ENCODE assay signal across 2 cellular contexts in the genomic region with DNA sequence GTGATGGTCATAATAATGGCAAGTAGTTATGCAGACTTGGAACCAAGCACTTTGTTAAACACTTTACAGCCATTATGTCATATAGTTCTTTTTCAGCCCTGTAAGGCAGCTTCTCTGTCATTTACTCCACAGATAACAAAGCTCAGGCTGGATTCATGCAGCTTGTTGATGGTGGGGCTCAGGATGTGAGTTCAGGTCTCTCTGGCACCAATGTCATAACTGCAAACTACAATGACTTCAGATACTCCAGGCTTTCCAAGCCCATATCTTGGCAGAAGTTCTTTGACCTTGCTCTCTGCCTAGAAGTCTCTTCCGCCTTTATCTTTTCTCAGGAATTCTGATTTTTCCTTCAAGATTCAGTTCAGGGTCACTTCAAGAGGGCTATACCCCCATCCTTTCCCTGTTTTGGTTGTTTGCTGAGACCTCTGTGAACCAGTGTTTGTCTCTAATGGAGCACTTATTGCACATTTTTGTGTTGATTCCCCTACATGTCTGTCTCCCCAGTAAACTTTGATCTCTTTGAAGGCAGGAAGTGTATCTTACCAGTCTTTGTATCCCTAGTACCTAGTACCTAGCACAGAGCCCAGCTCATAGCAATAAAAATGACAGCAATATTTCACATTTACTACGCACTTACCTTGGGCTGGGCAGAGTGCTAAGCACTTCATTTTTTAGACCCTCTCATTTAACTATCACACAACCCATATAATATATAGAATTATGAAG.
TF ChIP-seq lines count a peak whose summit lies in the region.

No MANE protein-coding gene starts in this region.

TF ChIP-seq in HepG2, 621 proteins besides CTCF, POLR2A, EP300 and RAD21 (continues in another document):
- TF ChIP-seq, protein P1, sequence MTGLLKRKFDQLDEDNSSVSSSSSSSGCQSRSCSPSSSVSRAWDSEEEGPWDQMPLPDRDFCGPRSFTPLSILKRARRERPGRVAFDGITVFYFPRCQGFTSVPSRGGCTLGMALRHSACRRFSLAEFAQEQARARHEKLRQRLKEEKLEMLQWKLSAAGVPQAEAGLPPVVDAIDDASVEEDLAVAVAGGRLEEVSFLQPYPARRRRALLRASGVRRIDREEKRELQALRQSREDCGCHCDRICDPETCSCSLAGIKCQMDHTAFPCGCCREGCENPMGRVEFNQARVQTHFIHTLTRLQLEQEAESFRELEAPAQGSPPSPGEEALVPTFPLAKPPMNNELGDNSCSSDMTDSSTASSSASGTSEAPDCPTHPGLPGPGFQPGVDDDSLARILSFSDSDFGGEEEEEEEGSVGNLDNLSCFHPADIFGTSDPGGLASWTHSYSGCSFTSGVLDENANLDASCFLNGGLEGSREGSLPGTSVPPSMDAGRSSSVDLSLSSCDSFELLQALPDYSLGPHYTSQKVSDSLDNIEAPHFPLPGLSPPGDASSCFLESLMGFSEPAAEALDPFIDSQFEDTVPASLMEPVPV (CRISPR knock-in tag; IDR thresholded peaks at IDR 0.05): no peak
- TF ChIP-seq HCFC1 (IDR thresholded peaks at IDR 0.05; ENCODE audit: low read depth, low read length) (no peak), MEF2D (CRISPR knock-in tag; IDR thresholded peaks at IDR 0.05) (peak; percentile 51; the same call in 1 of the 2 replicates), ZNF709 (CRISPR knock-in tag; IDR thresholded peaks at IDR 0.05) (no peak), ZNF878 (CRISPR knock-in tag; IDR thresholded peaks at IDR 0.05) (no peak), SAP130 (CRISPR knock-in tag; IDR thresholded peaks at IDR 0.05; ENCODE audit: low read depth) (peak; percentile 54; the same call in 1 of the 2 replicates), PLRG1 (conservative IDR thresholded peaks at IDR 0.05) (no peak), NFATC3 (CRISPR knock-in tag; IDR thresholded peaks at IDR 0.05) (no peak), RCOR2 (CRISPR knock-in tag; IDR thresholded peaks at IDR 0.05) (peak; percentile 75; the same call in 1 of the 2 replicates), GATAD2A (CRISPR knock-in tag; IDR thresholded peaks at IDR 0.05) (peak; percentile 37; the same call in 1 of the 2 replicates), NFE2 (CRISPR knock-in tag; IDR thresholded peaks at IDR 0.05) (no peak), MAFF (IDR thresholded peaks at IDR 0.05; ENCODE audit: low read depth, low read length) (no peak), MTF1 (CRISPR knock-in tag; IDR thresholded peaks at IDR 0.05) (no peak), KAT7 (CRISPR knock-in tag; IDR thresholded peaks at IDR 0.05; ENCODE audit: borderline replicate concordance) (no peak), POLR2AphosphoS2 (IDR thresholded peaks at IDR 0.05; ENCODE audit: low read depth, low read length) (no peak), ELF3 (CRISPR knock-in tag; IDR thresholded peaks at IDR 0.05) (peak; percentile 62), HNF4A (CRISPR knock-in tag; IDR thresholded peaks at IDR 0.05) (peak; percentile 67), ZNF343 (CRISPR knock-in tag; IDR thresholded peaks at IDR 0.05) (no peak)
- TF ChIP-seq, protein P2, sequence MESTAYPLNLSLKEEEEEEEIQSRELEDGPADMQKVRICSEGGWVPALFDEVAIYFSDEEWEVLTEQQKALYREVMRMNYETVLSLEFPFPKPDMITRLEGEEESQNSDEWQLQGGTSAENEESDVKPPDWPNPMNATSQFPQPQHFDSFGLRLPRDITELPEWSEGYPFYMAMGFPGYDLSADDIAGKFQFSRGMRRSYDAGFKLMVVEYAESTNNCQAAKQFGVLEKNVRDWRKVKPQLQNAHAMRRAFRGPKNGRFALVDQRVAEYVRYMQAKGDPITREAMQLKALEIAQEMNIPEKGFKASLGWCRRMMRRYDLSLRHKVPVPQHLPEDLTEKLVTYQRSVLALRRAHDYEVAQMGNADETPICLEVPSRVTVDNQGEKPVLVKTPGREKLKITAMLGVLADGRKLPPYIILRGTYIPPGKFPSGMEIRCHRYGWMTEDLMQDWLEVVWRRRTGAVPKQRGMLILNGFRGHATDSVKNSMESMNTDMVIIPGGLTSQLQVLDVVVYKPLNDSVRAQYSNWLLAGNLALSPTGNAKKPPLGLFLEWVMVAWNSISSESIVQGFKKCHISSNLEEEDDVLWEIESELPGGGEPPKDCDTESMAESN (CRISPR knock-in tag; conservative IDR thresholded peaks at IDR 0.05): no peak
- TF ChIP-seq, protein P3, sequence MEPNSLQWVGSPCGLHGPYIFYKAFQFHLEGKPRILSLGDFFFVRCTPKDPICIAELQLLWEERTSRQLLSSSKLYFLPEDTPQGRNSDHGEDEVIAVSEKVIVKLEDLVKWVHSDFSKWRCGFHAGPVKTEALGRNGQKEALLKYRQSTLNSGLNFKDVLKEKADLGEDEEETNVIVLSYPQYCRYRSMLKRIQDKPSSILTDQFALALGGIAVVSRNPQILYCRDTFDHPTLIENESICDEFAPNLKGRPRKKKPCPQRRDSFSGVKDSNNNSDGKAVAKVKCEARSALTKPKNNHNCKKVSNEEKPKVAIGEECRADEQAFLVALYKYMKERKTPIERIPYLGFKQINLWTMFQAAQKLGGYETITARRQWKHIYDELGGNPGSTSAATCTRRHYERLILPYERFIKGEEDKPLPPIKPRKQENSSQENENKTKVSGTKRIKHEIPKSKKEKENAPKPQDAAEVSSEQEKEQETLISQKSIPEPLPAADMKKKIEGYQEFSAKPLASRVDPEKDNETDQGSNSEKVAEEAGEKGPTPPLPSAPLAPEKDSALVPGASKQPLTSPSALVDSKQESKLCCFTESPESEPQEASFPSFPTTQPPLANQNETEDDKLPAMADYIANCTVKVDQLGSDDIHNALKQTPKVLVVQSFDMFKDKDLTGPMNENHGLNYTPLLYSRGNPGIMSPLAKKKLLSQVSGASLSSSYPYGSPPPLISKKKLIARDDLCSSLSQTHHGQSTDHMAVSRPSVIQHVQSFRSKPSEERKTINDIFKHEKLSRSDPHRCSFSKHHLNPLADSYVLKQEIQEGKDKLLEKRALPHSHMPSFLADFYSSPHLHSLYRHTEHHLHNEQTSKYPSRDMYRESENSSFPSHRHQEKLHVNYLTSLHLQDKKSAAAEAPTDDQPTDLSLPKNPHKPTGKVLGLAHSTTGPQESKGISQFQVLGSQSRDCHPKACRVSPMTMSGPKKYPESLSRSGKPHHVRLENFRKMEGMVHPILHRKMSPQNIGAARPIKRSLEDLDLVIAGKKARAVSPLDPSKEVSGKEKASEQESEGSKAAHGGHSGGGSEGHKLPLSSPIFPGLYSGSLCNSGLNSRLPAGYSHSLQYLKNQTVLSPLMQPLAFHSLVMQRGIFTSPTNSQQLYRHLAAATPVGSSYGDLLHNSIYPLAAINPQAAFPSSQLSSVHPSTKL (CRISPR knock-in tag; IDR thresholded peaks at IDR 0.05): peak; percentile 68; the same call in 1 of the 2 replicates
- TF ChIP-seq, protein P4, sequence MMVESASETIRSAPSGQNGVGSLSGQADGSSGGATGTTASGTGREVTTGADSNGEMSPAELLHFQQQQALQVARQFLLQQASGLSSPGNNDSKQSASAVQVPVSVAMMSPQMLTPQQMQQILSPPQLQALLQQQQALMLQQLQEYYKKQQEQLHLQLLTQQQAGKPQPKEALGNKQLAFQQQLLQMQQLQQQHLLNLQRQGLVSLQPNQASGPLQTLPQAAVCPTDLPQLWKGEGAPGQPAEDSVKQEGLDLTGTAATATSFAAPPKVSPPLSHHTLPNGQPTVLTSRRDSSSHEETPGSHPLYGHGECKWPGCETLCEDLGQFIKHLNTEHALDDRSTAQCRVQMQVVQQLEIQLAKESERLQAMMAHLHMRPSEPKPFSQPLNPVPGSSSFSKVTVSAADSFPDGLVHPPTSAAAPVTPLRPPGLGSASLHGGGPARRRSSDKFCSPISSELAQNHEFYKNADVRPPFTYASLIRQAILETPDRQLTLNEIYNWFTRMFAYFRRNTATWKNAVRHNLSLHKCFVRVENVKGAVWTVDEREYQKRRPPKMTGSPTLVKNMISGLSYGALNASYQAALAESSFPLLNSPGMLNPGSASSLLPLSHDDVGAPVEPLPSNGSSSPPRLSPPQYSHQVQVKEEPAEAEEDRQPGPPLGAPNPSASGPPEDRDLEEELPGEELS (CRISPR knock-in tag; IDR thresholded peaks at IDR 0.05): 0 out of 2 replicates have a peak, but pooled peaks have one; percentile 18

TF ChIP-seq in H1, 55 proteins besides CTCF, POLR2A, EP300 and RAD21:
- TF ChIP-seq RNF2 (IDR thresholded peaks at IDR 0.05; ENCODE audit: borderline replicate concordance, low read depth, low read length, missing control alignments, poor library complexity, severe bottlenecking) (no peak), ZNF274 (IDR thresholded peaks at IDR 0.05; ENCODE audit: borderline replicate concordance, extremely low read depth, low read length) (no peak), TEAD4 (IDR thresholded peaks at IDR 0.05; ENCODE audit: low read depth, low read length) (no peak), CBX5 (IDR thresholded peaks at IDR 0.05; ENCODE audit: low read depth, low read length) (no peak), SP2 (IDR thresholded peaks at IDR 0.05; ENCODE audit: low read length) (no peak), EGR1 (IDR thresholded peaks at IDR 0.05; ENCODE audit: borderline replicate concordance, low read depth, low read length) (no peak), PHF8 (conservative IDR thresholded peaks at IDR 0.05; ENCODE audit: low read depth, low read length) (no peak), GABPA (IDR thresholded peaks at IDR 0.05; ENCODE audit: borderline replicate concordance, insufficient read depth, low read length) (no peak)
- TF ChIP-seq, protein P5, sequence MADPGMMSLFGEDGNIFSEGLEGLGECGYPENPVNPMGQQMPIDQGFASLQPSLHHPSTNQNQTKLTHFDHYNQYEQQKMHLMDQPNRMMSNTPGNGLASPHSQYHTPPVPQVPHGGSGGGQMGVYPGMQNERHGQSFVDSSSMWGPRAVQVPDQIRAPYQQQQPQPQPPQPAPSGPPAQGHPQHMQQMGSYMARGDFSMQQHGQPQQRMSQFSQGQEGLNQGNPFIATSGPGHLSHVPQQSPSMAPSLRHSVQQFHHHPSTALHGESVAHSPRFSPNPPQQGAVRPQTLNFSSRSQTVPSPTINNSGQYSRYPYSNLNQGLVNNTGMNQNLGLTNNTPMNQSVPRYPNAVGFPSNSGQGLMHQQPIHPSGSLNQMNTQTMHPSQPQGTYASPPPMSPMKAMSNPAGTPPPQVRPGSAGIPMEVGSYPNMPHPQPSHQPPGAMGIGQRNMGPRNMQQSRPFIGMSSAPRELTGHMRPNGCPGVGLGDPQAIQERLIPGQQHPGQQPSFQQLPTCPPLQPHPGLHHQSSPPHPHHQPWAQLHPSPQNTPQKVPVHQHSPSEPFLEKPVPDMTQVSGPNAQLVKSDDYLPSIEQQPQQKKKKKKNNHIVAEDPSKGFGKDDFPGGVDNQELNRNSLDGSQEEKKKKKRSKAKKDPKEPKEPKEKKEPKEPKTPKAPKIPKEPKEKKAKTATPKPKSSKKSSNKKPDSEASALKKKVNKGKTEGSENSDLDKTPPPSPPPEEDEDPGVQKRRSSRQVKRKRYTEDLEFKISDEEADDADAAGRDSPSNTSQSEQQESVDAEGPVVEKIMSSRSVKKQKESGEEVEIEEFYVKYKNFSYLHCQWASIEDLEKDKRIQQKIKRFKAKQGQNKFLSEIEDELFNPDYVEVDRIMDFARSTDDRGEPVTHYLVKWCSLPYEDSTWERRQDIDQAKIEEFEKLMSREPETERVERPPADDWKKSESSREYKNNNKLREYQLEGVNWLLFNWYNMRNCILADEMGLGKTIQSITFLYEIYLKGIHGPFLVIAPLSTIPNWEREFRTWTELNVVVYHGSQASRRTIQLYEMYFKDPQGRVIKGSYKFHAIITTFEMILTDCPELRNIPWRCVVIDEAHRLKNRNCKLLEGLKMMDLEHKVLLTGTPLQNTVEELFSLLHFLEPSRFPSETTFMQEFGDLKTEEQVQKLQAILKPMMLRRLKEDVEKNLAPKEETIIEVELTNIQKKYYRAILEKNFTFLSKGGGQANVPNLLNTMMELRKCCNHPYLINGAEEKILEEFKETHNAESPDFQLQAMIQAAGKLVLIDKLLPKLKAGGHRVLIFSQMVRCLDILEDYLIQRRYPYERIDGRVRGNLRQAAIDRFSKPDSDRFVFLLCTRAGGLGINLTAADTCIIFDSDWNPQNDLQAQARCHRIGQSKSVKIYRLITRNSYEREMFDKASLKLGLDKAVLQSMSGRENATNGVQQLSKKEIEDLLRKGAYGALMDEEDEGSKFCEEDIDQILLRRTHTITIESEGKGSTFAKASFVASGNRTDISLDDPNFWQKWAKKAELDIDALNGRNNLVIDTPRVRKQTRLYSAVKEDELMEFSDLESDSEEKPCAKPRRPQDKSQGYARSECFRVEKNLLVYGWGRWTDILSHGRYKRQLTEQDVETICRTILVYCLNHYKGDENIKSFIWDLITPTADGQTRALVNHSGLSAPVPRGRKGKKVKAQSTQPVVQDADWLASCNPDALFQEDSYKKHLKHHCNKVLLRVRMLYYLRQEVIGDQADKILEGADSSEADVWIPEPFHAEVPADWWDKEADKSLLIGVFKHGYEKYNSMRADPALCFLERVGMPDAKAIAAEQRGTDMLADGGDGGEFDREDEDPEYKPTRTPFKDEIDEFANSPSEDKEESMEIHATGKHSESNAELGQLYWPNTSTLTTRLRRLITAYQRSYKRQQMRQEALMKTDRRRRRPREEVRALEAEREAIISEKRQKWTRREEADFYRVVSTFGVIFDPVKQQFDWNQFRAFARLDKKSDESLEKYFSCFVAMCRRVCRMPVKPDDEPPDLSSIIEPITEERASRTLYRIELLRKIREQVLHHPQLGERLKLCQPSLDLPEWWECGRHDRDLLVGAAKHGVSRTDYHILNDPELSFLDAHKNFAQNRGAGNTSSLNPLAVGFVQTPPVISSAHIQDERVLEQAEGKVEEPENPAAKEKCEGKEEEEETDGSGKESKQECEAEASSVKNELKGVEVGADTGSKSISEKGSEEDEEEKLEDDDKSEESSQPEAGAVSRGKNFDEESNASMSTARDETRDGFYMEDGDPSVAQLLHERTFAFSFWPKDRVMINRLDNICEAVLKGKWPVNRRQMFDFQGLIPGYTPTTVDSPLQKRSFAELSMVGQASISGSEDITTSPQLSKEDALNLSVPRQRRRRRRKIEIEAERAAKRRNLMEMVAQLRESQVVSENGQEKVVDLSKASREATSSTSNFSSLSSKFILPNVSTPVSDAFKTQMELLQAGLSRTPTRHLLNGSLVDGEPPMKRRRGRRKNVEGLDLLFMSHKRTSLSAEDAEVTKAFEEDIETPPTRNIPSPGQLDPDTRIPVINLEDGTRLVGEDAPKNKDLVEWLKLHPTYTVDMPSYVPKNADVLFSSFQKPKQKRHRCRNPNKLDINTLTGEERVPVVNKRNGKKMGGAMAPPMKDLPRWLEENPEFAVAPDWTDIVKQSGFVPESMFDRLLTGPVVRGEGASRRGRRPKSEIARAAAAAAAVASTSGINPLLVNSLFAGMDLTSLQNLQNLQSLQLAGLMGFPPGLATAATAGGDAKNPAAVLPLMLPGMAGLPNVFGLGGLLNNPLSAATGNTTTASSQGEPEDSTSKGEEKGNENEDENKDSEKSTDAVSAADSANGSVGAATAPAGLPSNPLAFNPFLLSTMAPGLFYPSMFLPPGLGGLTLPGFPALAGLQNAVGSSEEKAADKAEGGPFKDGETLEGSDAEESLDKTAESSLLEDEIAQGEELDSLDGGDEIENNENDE (IDR thresholded peaks at IDR 0.05; ENCODE audit: insufficient replicate concordance, low read length): no peak
- TF ChIP-seq, protein P6, sequence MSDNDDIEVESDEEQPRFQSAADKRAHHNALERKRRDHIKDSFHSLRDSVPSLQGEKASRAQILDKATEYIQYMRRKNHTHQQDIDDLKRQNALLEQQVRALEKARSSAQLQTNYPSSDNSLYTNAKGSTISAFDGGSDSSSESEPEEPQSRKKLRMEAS (IDR thresholded peaks at IDR 0.05): no peak
